ENCODE assay signal across 8 cellular contexts in genomic region chr7:35035511-35035921, GRCh38. TPM values are rescaled to one million over a fixed set of nuclear protein-coding genes. Genes with fewer than 3 reads are reported as not detected.
A peak's percentile ranks its signal among the peaks of the same experiment; 100 is the strongest.
DNase-seq lines count a peak whose midpoint lies in the region; ATAC-seq and TF ChIP-seq lines count a peak whose summit lies in the region.

No MANE protein-coding gene starts in this region.

- H3K4me1 Mint-ChIP-seq in activated naive CD8-positive, alpha-beta T cell treated with anti-CD3 and anti-CD28 coated beads, Interleukin-2, amount 10 ng/mL, durations not matched to agents 7 days and 5 days = peaks cover 26% of the 10 kb centered on the region
- peaks cover 28% of the 10 kb centered on the region for H3K4me1 Mint-ChIP-seq in type B pancreatic cell (ENCODE audit: unreplicated experiment)

- ATAC-seq in HG02678 (IDR thresholded peaks at IDR 0.05; ENCODE audit: unreplicated experiment) = peak; percentile 26
- ATAC-seq in activated naive CD8-positive, alpha-beta T cell treated with anti-CD3 and anti-CD28 coated beads, Interleukin-2, amount 10 ng/mL, durations not matched to agents 7 days and 5 days (ENCODE audit: low read depth) = no peak

- peaks cover 14% of the 10 kb centered on the region for H3K27me3 Mint-ChIP-seq in activated naive CD8-positive, alpha-beta T cell treated with anti-CD3 and anti-CD28 coated beads, Interleukin-2, amount 10 ng/mL, durations not matched to agents 7 days and 5 days
- H3K27me3 Mint-ChIP-seq in type B pancreatic cell = peaks cover under 1% of the 10 kb centered on the region

- no peak overlapping the region for H3K27ac Mint-ChIP-seq in activated naive CD8-positive, alpha-beta T cell treated with anti-CD3 and anti-CD28 coated beads, Interleukin-2, amount 10 ng/mL, durations not matched to agents 7 days and 5 days
- peak overlapping the region; percentile 2 for H3K27ac Mint-ChIP-seq in type B pancreatic cell

- no peaks in the 10 kb centered on the region for H3K9me3 Mint-ChIP-seq in activated naive CD8-positive, alpha-beta T cell treated with anti-CD3 and anti-CD28 coated beads, Interleukin-2, amount 10 ng/mL, durations not matched to agents 7 days and 5 days
- H3K9me3 Mint-ChIP-seq in type B pancreatic cell = no peaks in the 10 kb centered on the region

- peaks cover 2% of the 10 kb centered on the region for H3K36me3 Mint-ChIP-seq in activated naive CD8-positive, alpha-beta T cell treated with anti-CD3 and anti-CD28 coated beads, Interleukin-2, amount 10 ng/mL, durations not matched to agents 7 days and 5 days
- no peaks in the 10 kb centered on the region for H3K36me3 Mint-ChIP-seq in type B pancreatic cell

- POLR2A ChIA-PET in activated naive CD8-positive, alpha-beta T cell treated with anti-CD3 and anti-CD28 coated beads, Interleukin-2, amount 10 ng/mL, durations not matched to agents 7 days and 5 days (lab: Charles Lee) = interaction anchor here (1.1 kb wide), 1 partner anchor 212 kb away, joined by 3 read pairs; no protein-coding TSS in a partner anchor

- H3K4me3 Mint-ChIP-seq in activated naive CD8-positive, alpha-beta T cell treated with anti-CD3 and anti-CD28 coated beads, Interleukin-2, amount 10 ng/mL, durations not matched to agents 7 days and 5 days = peak overlapping the region; percentile 95
- H3K4me3 Mint-ChIP-seq in type B pancreatic cell = peak overlapping the region; percentile 98

- DNase-seq in activated T-cell treated with anti-CD3 and anti-CD28 coated beads for 1 hour (ENCODE audit: low read depth) = peak; percentile 11
- DNase-seq in activated T-cell treated with anti-CD3 and anti-CD28 coated beads, Interleukin-2, amount 50 U/mL, for 1 hour = no peak
- DNase-seq in NCI-H69 (lab: John Stamatoyannopoulos, UW) = peak; percentile 82
- DNase-seq in activated naive CD8-positive, alpha-beta T cell treated with anti-CD3 and anti-CD28 coated beads, Interleukin-2, amount 10 ng/mL, durations not matched to agents 7 days and 5 days = no peak
- peak; percentile 57 for DNase-seq in inferior parietal cortex (ENCODE audit: extremely low spot score)
- no peak for DNase-seq in type B pancreatic cell (ENCODE audit: extremely low spot score, unreplicated experiment)
- DNase-seq in activated CD8-positive, alpha-beta memory T cell treated with anti-CD3 and anti-CD28 coated beads, Interleukin-2, amount 50 U/mL, for 48 hours = no peak

- TF ChIP-seq CTCF in type B pancreatic cell (conservative IDR thresholded peaks at IDR 0.05) = no peak

RNA-seq across cellular contexts. Expression of gene DPY19L1, which starts 1.8 kb away (rescaled TPM):
- 10 to 100 TPM; 11.1 to 14.0 TPM for total RNA-seq in activated naive CD8-positive, alpha-beta T cell treated with anti-CD3 and anti-CD28 coated beads, Interleukin-2, amount 10 ng/mL, durations not matched to agents 7 days and 5 days
- total RNA-seq in type B pancreatic cell (ENCODE audit: low replicate concordance) = 12.5 and 33.4 TPM in 2 replicates

Comparison
In these comparisons a context has a peak if more than half of its experiments do, and no peak if none do; other contexts are left out.
1. DNase-seq: peak in activated T-cell treated with anti-CD3 and anti-CD28 coated beads for 1 hour (single experiment), NCI-H69 (single experiment) and inferior parietal cortex (single experiment); none in activated T-cell treated with anti-CD3 and anti-CD28 coated beads, Interleukin-2, amount 50 U/mL, for 1 hour (single experiment), activated naive CD8-positive, alpha-beta T cell treated with anti-CD3 and anti-CD28 coated beads, Interleukin-2, amount 10 ng/mL, durations not matched to agents 7 days and 5 days (single experiment), type B pancreatic cell (single experiment) and activated CD8-positive, alpha-beta memory T cell treated with anti-CD3 and anti-CD28 coated beads, Interleukin-2, amount 50 U/mL, for 48 hours (single experiment).